In genomic region chr15:99741835-99742234, GRCh38 we compare ENCODE assay signal across 37 cellular contexts. TPM values are rescaled to one million over a fixed set of nuclear protein-coding genes. Genes with fewer than 3 reads are reported as not detected.
"Had no signal": no experiment of that assay in that cellular context is flagged by ENCODE, and none has a peak within 500 bp of the region (broad histone marks: within the 10 kb centered on the region; RNA-seq: fewer than 3 reads in every experiment).

No MANE protein-coding gene starts in this region.

- H3K4me1 ChIP-seq: ascending aorta, breast epithelium had no signal

- H3K4me1 Mint-ChIP-seq: activated CD4-positive, alpha-beta T cell treated with anti-CD3 and anti-CD28 coated beads for 36 hours; activated CD8-positive, alpha-beta memory T cell treated with anti-CD3 and anti-CD28 coated beads, Interleukin-2, amount 10 ng/mL, durations not matched to agents 7 days and 5 days; activated naive CD4-positive, alpha-beta T cell treated with anti-CD3 and anti-CD28 coated beads, Interleukin-2, amount 50 U/mL, for 24 hours; activated naive CD8-positive, alpha-beta T cell treated with anti-CD3 and anti-CD28 coated beads, Interleukin-2, amount 50 U/mL, for 24 hours; WTC11 had no signal

- H3K9me3 Mint-ChIP-seq: activated CD4-positive, alpha-beta memory T cell treated with anti-CD3 and anti-CD28 coated beads, Interleukin-2, amount 10 ng/mL, durations not matched to agents 7 days and 5 days; activated CD4-positive, alpha-beta T cell treated with anti-CD3 and anti-CD28 coated beads, Interleukin-2, amount 10 ng/mL, durations not matched to agents 7 days and 5 days; activated naive CD4-positive, alpha-beta T cell treated with anti-CD3 and anti-CD28 coated beads, Interleukin-2, amount 10 ng/mL, durations not matched to agents 7 days and 5 days; activated naive CD4-positive, alpha-beta T cell treated with anti-CD3 and anti-CD28 coated beads, Interleukin-2, amount 50 U/mL, for 24 hours; activated naive CD8-positive, alpha-beta T cell treated with anti-CD3 and anti-CD28 coated beads, Interleukin-2, amount 10 ng/mL, durations not matched to agents 7 days and 5 days; activated T-cell treated with anti-CD3 and anti-CD28 coated beads, Interleukin-2, amount 50 U/mL, for 24 hours; activated T-helper 2 cell treated with anti-CD3 and anti-CD28 coated beads, Interferon-gamma antibody, Interleukin-2, Interleukin-4, amounts not matched to agents 10 μg/mL and 5 μg/mL and 100 μg/mL, durations not matched to agents 14 hours and 24 hours and 36 hours; T-helper 1 cell treated with Interleukin-12 subunit alpha and Interleukin-12 subunit beta and Interleukin-4 antibody, amounts not matched to agents 30 μg/mL and 1 μg/mL, for 36 hours; T-helper 2 cell treated with Interferon-gamma antibody and Interleukin-4, amounts not matched to agents 5 μg/mL and 100 μg/mL, for 36 hours had no signal

- DNase-seq: activated CD4-positive, alpha-beta memory T cell treated with anti-CD3 and anti-CD28 coated beads, Interleukin-2, amount 10 ng/mL, durations not matched to agents 7 days and 5 days; activated CD4-positive, alpha-beta T cell treated with anti-CD3 and anti-CD28 coated beads for 1 hour; activated CD4-positive, alpha-beta T cell treated with anti-CD3 and anti-CD28 coated beads for 36 hours; activated CD4-positive, alpha-beta T cell treated with anti-CD3 and anti-CD28 coated beads for 48 hours; activated CD4-positive, alpha-beta T cell treated with anti-CD3 and anti-CD28 coated beads, Interleukin-2, amount 10 ng/mL, durations not matched to agents 7 days and 5 days; activated CD4-positive, alpha-beta T cell treated with anti-CD3 and anti-CD28 coated beads, Interleukin-2, amount 50 U/mL, for 48 hours; activated CD4-positive, CD25-positive, alpha-beta regulatory T cell; activated CD8-positive, alpha-beta memory T cell treated with anti-CD3 and anti-CD28 coated beads for 24 hours; activated CD8-positive, alpha-beta memory T cell treated with anti-CD3 and anti-CD28 coated beads, Interleukin-2, amount 10 ng/mL, durations not matched to agents 7 days and 5 days; activated CD8-positive, alpha-beta memory T cell treated with anti-CD3 and anti-CD28 coated beads, Interleukin-2, amount 50 U/mL, for 48 hours; activated CD8-positive, alpha-beta T cell treated with anti-CD3 and anti-CD28 coated beads, Interleukin-2, amount 10 ng/mL, durations not matched to agents 7 days and 5 days; activated effector memory CD4-positive, alpha-beta T cell treated with Interleukin-2 at 50 U/mL for 16 hours; activated gamma-delta T cell; activated naive CD4-positive, alpha-beta T cell treated with anti-CD3 and anti-CD28 coated beads, Interleukin-2, amount 10 ng/mL, durations not matched to agents 7 days and 5 days; activated naive CD4-positive, alpha-beta T cell treated with Interleukin-2 at 50 U/mL for 16 hours; activated naive CD8-positive, alpha-beta T cell treated with anti-CD3 and anti-CD28 coated beads, Interleukin-2, amount 10 ng/mL, durations not matched to agents 7 days and 5 days; activated naive CD8-positive, alpha-beta T cell treated with anti-CD3 and anti-CD28 coated beads, Interleukin-2, amount 50 U/mL, for 24 hours; activated T-cell treated with anti-CD3 and anti-CD28 coated beads, Interleukin-2, amount 50 U/mL, for 24 hours; activated T-cell treated with anti-CD3 and anti-CD28 coated beads, Interleukin-2, amount 50 U/mL, for 48 hours; amygdala; anterior cingulate cortex; brain microvascular endothelial cell; central memory CD4-positive, alpha-beta T cell; T-helper 1 cell; T-helper 2 cell; T-helper 9 cell; WERI-Rb-1 had no signal

- ATAC-seq: activated CD4-positive, alpha-beta T cell treated with anti-CD3 and anti-CD28 coated beads for 36 hours; activated CD4-positive, CD25-positive, alpha-beta regulatory T cell treated with anti-CD3 and anti-CD28 coated beads, Interleukin-2, amount 50 U/mL, for 24 hours; activated CD8-positive, alpha-beta memory T cell treated with anti-CD3 and anti-CD28 coated beads, Interleukin-2, amount 10 ng/mL, durations not matched to agents 7 days and 5 days; activated CD8-positive, alpha-beta T cell treated with anti-CD3 and anti-CD28 coated beads, Interleukin-2, amount 10 ng/mL, durations not matched to agents 7 days and 5 days; activated naive CD8-positive, alpha-beta T cell treated with anti-CD3 and anti-CD28 coated beads, Interleukin-2, amount 50 U/mL, for 24 hours; WTC11 had no signal

- H3K36me3 ChIP-seq: ascending aorta, brain microvascular endothelial cell, breast epithelium, WERI-Rb-1 had no signal

- H3K27ac ChIP-seq: ascending aorta, brain microvascular endothelial cell, breast epithelium, WERI-Rb-1 had no signal

- H3K36me3 Mint-ChIP-seq: activated CD8-positive, alpha-beta memory T cell treated with anti-CD3 and anti-CD28 coated beads, Interleukin-2, amount 10 ng/mL, durations not matched to agents 7 days and 5 days; activated naive CD4-positive, alpha-beta T cell treated with anti-CD3 and anti-CD28 coated beads, Interleukin-2, amount 10 ng/mL, durations not matched to agents 7 days and 5 days; activated naive CD4-positive, alpha-beta T cell treated with anti-CD3 and anti-CD28 coated beads, Interleukin-2, amount 50 U/mL, for 24 hours; activated naive CD8-positive, alpha-beta T cell; activated naive CD8-positive, alpha-beta T cell treated with anti-CD3 and anti-CD28 coated beads, Interleukin-2, amount 10 ng/mL, durations not matched to agents 7 days and 5 days; WTC11 had no signal

- H3K27ac Mint-ChIP-seq: activated CD4-positive, alpha-beta memory T cell treated with anti-CD3 and anti-CD28 coated beads, Interleukin-2, amount 10 ng/mL, durations not matched to agents 7 days and 5 days; activated CD4-positive, alpha-beta T cell treated with anti-CD3 and anti-CD28 coated beads for 36 hours; activated CD4-positive, alpha-beta T cell treated with anti-CD3 and anti-CD28 coated beads, Interleukin-2, amount 10 ng/mL, durations not matched to agents 7 days and 5 days; activated CD8-positive, alpha-beta memory T cell treated with anti-CD3 and anti-CD28 coated beads, Interleukin-2, amount 10 ng/mL, durations not matched to agents 7 days and 5 days; activated CD8-positive, alpha-beta T cell treated with anti-CD3 and anti-CD28 coated beads, Interleukin-2, amount 10 ng/mL, durations not matched to agents 7 days and 5 days; activated naive CD4-positive, alpha-beta T cell treated with anti-CD3 and anti-CD28 coated beads, Interleukin-2, amount 10 ng/mL, durations not matched to agents 7 days and 5 days; activated naive CD4-positive, alpha-beta T cell treated with anti-CD3 and anti-CD28 coated beads, Interleukin-2, amount 50 U/mL, for 24 hours; activated naive CD8-positive, alpha-beta T cell; activated naive CD8-positive, alpha-beta T cell treated with anti-CD3 and anti-CD28 coated beads, Interleukin-2, amount 10 ng/mL, durations not matched to agents 7 days and 5 days; activated naive CD8-positive, alpha-beta T cell treated with anti-CD3 and anti-CD28 coated beads, Interleukin-2, amount 50 U/mL, for 24 hours; activated T-cell treated with anti-CD3 and anti-CD28 coated beads, Interleukin-2, amount 50 U/mL, for 24 hours; activated T-helper 2 cell treated with anti-CD3 and anti-CD28 coated beads, Interferon-gamma antibody, Interleukin-2, Interleukin-4, amounts not matched to agents 10 μg/mL and 5 μg/mL and 100 μg/mL, durations not matched to agents 14 hours and 24 hours and 36 hours; T-helper 1 cell treated with Interleukin-12 subunit alpha and Interleukin-12 subunit beta and Interleukin-4 antibody, amounts not matched to agents 30 μg/mL and 1 μg/mL, for 36 hours; T-helper 2 cell treated with Interferon-gamma antibody and Interleukin-4, amounts not matched to agents 5 μg/mL and 100 μg/mL, for 36 hours; WTC11 had no signal

- H3K4me3 ChIP-seq: ascending aorta, breast epithelium had no signal

- H3K9me3 ChIP-seq: ascending aorta, breast epithelium had no signal

- H3K27me3 ChIP-seq: ascending aorta, brain microvascular endothelial cell, breast epithelium had no signal

- H3K4me3 Mint-ChIP-seq: activated CD4-positive, alpha-beta memory T cell treated with anti-CD3 and anti-CD28 coated beads, Interleukin-2, amount 10 ng/mL, durations not matched to agents 7 days and 5 days; activated CD4-positive, alpha-beta T cell treated with anti-CD3 and anti-CD28 coated beads for 36 hours; activated CD4-positive, alpha-beta T cell treated with anti-CD3 and anti-CD28 coated beads, Interleukin-2, amount 10 ng/mL, durations not matched to agents 7 days and 5 days; activated CD8-positive, alpha-beta memory T cell treated with anti-CD3 and anti-CD28 coated beads, Interleukin-2, amount 10 ng/mL, durations not matched to agents 7 days and 5 days; activated CD8-positive, alpha-beta T cell treated with anti-CD3 and anti-CD28 coated beads, Interleukin-2, amount 10 ng/mL, durations not matched to agents 7 days and 5 days; activated naive CD4-positive, alpha-beta T cell treated with anti-CD3 and anti-CD28 coated beads, Interleukin-2, amount 10 ng/mL, durations not matched to agents 7 days and 5 days; activated naive CD4-positive, alpha-beta T cell treated with anti-CD3 and anti-CD28 coated beads, Interleukin-2, amount 50 U/mL, for 24 hours; activated naive CD8-positive, alpha-beta T cell; activated naive CD8-positive, alpha-beta T cell treated with anti-CD3 and anti-CD28 coated beads, Interleukin-2, amount 10 ng/mL, durations not matched to agents 7 days and 5 days; activated naive CD8-positive, alpha-beta T cell treated with anti-CD3 and anti-CD28 coated beads, Interleukin-2, amount 50 U/mL, for 24 hours; activated T-cell treated with anti-CD3 and anti-CD28 coated beads, Interleukin-2, amount 50 U/mL, for 24 hours; T-helper 1 cell treated with Interleukin-12 subunit alpha and Interleukin-12 subunit beta and Interleukin-4 antibody, amounts not matched to agents 30 μg/mL and 1 μg/mL, for 36 hours; T-helper 2 cell treated with Interferon-gamma antibody and Interleukin-4, amounts not matched to agents 5 μg/mL and 100 μg/mL, for 36 hours; WTC11 had no signal

- FAIRE-seq: TTC549 had no signal

- H3K27me3 Mint-ChIP-seq: activated CD4-positive, alpha-beta T cell treated with anti-CD3 and anti-CD28 coated beads for 36 hours; activated CD4-positive, alpha-beta T cell treated with anti-CD3 and anti-CD28 coated beads, Interleukin-2, amount 10 ng/mL, durations not matched to agents 7 days and 5 days; activated naive CD4-positive, alpha-beta T cell treated with anti-CD3 and anti-CD28 coated beads, Interleukin-2, amount 50 U/mL, for 24 hours; activated T-cell treated with anti-CD3 and anti-CD28 coated beads, Interleukin-2, amount 50 U/mL, for 24 hours had no signal

RNA-seq across cellular contexts. Expression of gene LYSMD4, which starts 8.6 kb away (rescaled TPM):
- total RNA-seq: ascending aorta had no signal
